Comparison of ENCODE assay signal across 21 cellular contexts in the genomic region with DNA sequence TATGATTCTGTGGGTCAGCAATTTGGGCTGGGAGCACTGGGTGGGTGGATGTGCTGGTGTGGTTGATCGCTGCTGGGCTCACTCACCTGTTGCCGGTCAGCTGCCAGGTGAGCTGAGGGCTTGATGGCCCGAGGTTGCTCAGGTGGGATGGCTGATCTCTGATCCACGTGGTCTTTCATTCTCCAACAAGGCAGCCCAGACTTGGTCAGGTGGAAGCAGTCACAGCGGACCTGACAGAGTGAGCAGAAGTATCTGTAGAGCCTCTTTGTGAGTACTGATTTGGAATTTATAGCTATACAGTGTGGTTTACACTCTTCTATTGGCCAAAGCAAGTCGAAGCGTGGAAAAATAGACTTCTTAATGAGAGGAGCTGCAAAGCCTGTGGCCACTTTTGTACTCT.
DNase-seq lines count a peak whose midpoint lies in the region; ATAC-seq and TF ChIP-seq lines count a peak whose summit lies in the region.
"Had no signal": no experiment of that assay in that cellular context is flagged by ENCODE, and none has a peak within 500 bp of the region (broad histone marks: within the 10 kb centered on the region; RNA-seq: fewer than 3 reads in every experiment).

No MANE protein-coding gene starts in this region.

- H4K5ac ChIP-seq in H9 (ENCODE audit: insufficient read length, low read depth, low read length): no peak overlapping the region

- no peak overlapping the region for H3K9ac ChIP-seq in H9 (ENCODE audit: extremely low read depth, insufficient read length, low read length)
- H3K9ac ChIP-seq in mammary epithelial cell (ENCODE audit: insufficient read depth, low read length): no peak overlapping the region
- H3K9ac ChIP-seq: BLaER1 treated with 17β-estradiol and CSF1 and Interleukin-3, amounts not matched to agents 10 nM and 100 nM had no signal

- no TSS peak for BruUV-seq in mammary epithelial cell (replicated peaks; lab: Mats Ljungman, UMichigan)

- no peak overlapping the region for H3K18ac ChIP-seq in H9 (ENCODE audit: insufficient read length, low read depth, low read length)

- H3K9me3 Mint-ChIP-seq in H9 (peaks cover 0 to 2% of the 10 kb centered on the region in 2 experiments; a peak in 1 of 5 replicates), neural crest cell (no peaks in the 10 kb centered on the region), natural killer cell (no peaks in the 10 kb centered on the region)
- H3K9me3 Mint-ChIP-seq: CD4-positive, alpha-beta T cell; CD8-positive, alpha-beta memory T cell had no signal

- no peak overlapping the region for H2AK5ac ChIP-seq in H9 (ENCODE audit: insufficient read length, low read length)

- H3K56ac ChIP-seq in H9 (ENCODE audit: insufficient read length, low read depth, low read length): no peak overlapping the region

- no peak overlapping the region for H2BK5ac ChIP-seq in H9 (ENCODE audit: insufficient read length, low read length)

- CTCF ChIA-PET in mammary epithelial cell (lab: Charles Lee; ENCODE audit: low non-redundant PET): interaction anchor here (0.5 kb wide), 2 partner anchors 9 to 122 kb away, joined by 3 read pairs; no protein-coding TSS in a partner anchor

- H3K36me3 ChIP-seq in esophagus (ENCODE audit: control insufficient read depth in 2 of 2, insufficient read depth in 2 of 2, low read length in 1 of 2) (no peaks in the 10 kb centered on the region), mammary epithelial cell (ENCODE audit: insufficient read depth, low read length) (no peaks in the 10 kb centered on the region), Peyer's patch (no peaks in the 10 kb centered on the region)
- H3K36me3 ChIP-seq: BE2C; BLaER1 treated with 17β-estradiol and CSF1 and Interleukin-3, amounts not matched to agents 10 nM and 100 nM had no signal

- no peak overlapping the region for H3K23ac ChIP-seq in H9 (ENCODE audit: insufficient read length, low read depth, low read length)

- in situ Hi-C loops in mammary epithelial cell (cut with MboI; ENCODE audit: low sequenced_read_pairs in 2 of 2): loop anchor here (5.0 to 10.0 kb wide), 4 partner anchors 119 to 478 kb away; no protein-coding TSS in a partner anchor

- DNase-seq in H9: no peak
- DNase-seq in RPMI8226: peak; percentile 29
- DNase-seq in neural crest cell (ENCODE audit: low read depth, low spot score): no peak
- DNase-seq in natural killer cell: no peak
- DNase-seq in mammary epithelial cell: no peak
- DNase-seq in Peyer's patch: no peak
- DNase-seq: 8988T; ACHN; AML-193; BE2C; CD4-positive, alpha-beta T cell; CD8-positive, alpha-beta memory T cell; DMS 273 treated with DMSO at 0.1 percent for 48 hours; DMS79; GF-D8; GOT3; HCEC 1CT had no signal

- H3K27ac ChIP-seq in H9 (ENCODE audit: insufficient read length, low read depth, low read length): no peak overlapping the region
- H3K27ac ChIP-seq in esophagus (ENCODE audit: low read depth in 2 of 2, low read length in 1 of 2): peak overlapping the region; percentile 45 to 68
- H3K27ac ChIP-seq in mammary epithelial cell (ENCODE audit: insufficient read depth, low read depth, low read length): no peak overlapping the region
- no peak overlapping the region for H3K27ac ChIP-seq in Peyer's patch
- H3K27ac ChIP-seq: A549; BLaER1 treated with 17β-estradiol and CSF1 and Interleukin-3, amounts not matched to agents 10 nM and 100 nM had no signal

- H3K27ac Mint-ChIP-seq in H9: peak overlapping the region in 2 of 3 experiments; percentile 21 to 46; a peak in 2 of 7 replicates
- H3K27ac Mint-ChIP-seq in neural crest cell (ENCODE audit: unreplicated experiment): peak overlapping the region; percentile 70
- H3K27ac Mint-ChIP-seq in natural killer cell: no peak overlapping the region
- H3K27ac Mint-ChIP-seq: CD4-positive, alpha-beta T cell; CD8-positive, alpha-beta memory T cell had no signal

- TF ChIP-seq POLR2A in Peyer's patch (IDR thresholded peaks at IDR 0.05): no peak

- no peak overlapping the region for H4K91ac ChIP-seq in H9 (ENCODE audit: insufficient read length, low read depth, low read length)

- H3K79me2 ChIP-seq in H9 (ENCODE audit: insufficient read depth, low read length) (no peaks in the 10 kb centered on the region), mammary epithelial cell (ENCODE audit: insufficient read depth, low read length) (no peaks in the 10 kb centered on the region)

- H3K27me3 Mint-ChIP-seq in H9 (ENCODE audit: low read depth): no peaks in the 10 kb centered on the region
- no peaks in the 10 kb centered on the region for H3K27me3 Mint-ChIP-seq in neural crest cell (ENCODE audit: low read depth)
- peaks cover 6 to 37% of the 10 kb centered on the region in 2 donors for H3K27me3 Mint-ChIP-seq in natural killer cell (ENCODE audit: low read depth in 2 of 2)

- H3K27me3 ChIP-seq in H9 (ENCODE audit: insufficient read depth, low read length) (no peaks in the 10 kb centered on the region), esophagus (ENCODE audit: control insufficient read depth in 1 of 2, insufficient read depth in 2 of 2, low read length in 2 of 2) (no peaks in the 10 kb centered on the region), mammary epithelial cell (ENCODE audit: insufficient read depth, low read length) (no peaks in the 10 kb centered on the region), Peyer's patch (no peaks in the 10 kb centered on the region)
- H3K27me3 ChIP-seq: BE2C; BLaER1 treated with 17β-estradiol and CSF1 and Interleukin-3, amounts not matched to agents 10 nM and 100 nM had no signal

- no peak for ATAC-seq in natural killer cell
- ATAC-seq: A549 had no signal

- H3K4ac ChIP-seq in H9 (ENCODE audit: low read depth, low read length): no peak overlapping the region

- H4K8ac ChIP-seq in H9 (replicated peaks; ENCODE audit: insufficient read length, low read depth, low read length): no peak overlapping the region

- WGBS in H9 (ENCODE audit: extremely low coverage, insufficient read length, low lambda C conversion rate): no CpG with 5 or more reads among the region's 7 CpGs
- WGBS in esophagus, 2 donors: 56 to 64% methylated on average over 7 of the region's 7 CpGs
- WGBS in mammary epithelial cell (ENCODE audit: low coverage, missing lambda C conversion rate): 31% methylated on average over 7 of the region's 7 CpGs

- no peaks in the 10 kb centered on the region for H3K23me2 ChIP-seq in H9 (ENCODE audit: insufficient read length, low read depth, low read length, poor library complexity, severe bottlenecking)

- no peak overlapping the region for H2AFZ ChIP-seq in H9 (ENCODE audit: low read length)
- no peak overlapping the region for H2AFZ ChIP-seq in mammary epithelial cell (ENCODE audit: low read depth, low read length)

- H3K4me1 Mint-ChIP-seq in H9 (no peaks in the 10 kb centered on the region), neural crest cell (no peaks in the 10 kb centered on the region), natural killer cell (no peaks in the 10 kb centered on the region)
- H3K4me1 Mint-ChIP-seq: CD14-positive monocyte; CD8-positive, alpha-beta memory T cell had no signal

- H3K4me3 ChIP-seq in esophagus (ENCODE audit: low read depth in 1 of 2, low read length in 2 of 2) (no peak overlapping the region), mammary epithelial cell (replicated peaks in 1 of 3; ENCODE audit: insufficient read depth in 1 of 3, low read depth in 2 of 3, low read length in 3 of 3) (no peak overlapping the region), Peyer's patch (no peak overlapping the region)
- H3K4me3 ChIP-seq: A549; BLaER1 treated with 17β-estradiol and CSF1 and Interleukin-3, amounts not matched to agents 10 nM and 100 nM had no signal

- intact Hi-C loops in natural killer cell (cut with micrococcal nuclease) (loop anchor here (5.0 kb wide), 1 partner anchor 309 kb away; no protein-coding TSS in a partner anchor), mammary epithelial cell (cut with micrococcal nuclease) (loop anchor here (5.0 kb wide), 1 partner anchor 174 kb away; no protein-coding TSS in a partner anchor)

- no peak overlapping the region for H3T11ph ChIP-seq in H9 (ENCODE audit: low read length)

- H3K79me1 ChIP-seq in H9 (ENCODE audit: insufficient read depth, low read depth, low read length, poor library complexity, severe bottlenecking): no peaks in the 10 kb centered on the region

- H3K9me3 ChIP-seq in H9 (ENCODE audit: control insufficient read depth, low read depth, low read length): no peaks in the 10 kb centered on the region
- H3K9me3 ChIP-seq in esophagus (ENCODE audit: control insufficient read depth in 2 of 2, insufficient read depth in 1 of 2, low read depth in 1 of 2, low read length in 1 of 2): no peaks in the 10 kb centered on the region
- H3K9me3 ChIP-seq in mammary epithelial cell (replicated peaks; ENCODE audit: insufficient read depth, low read length): no peaks in the 10 kb centered on the region
- H3K9me3 ChIP-seq in Peyer's patch: no peaks in the 10 kb centered on the region
- H3K9me3 ChIP-seq: A549; BE2C; BLaER1 treated with 17β-estradiol and CSF1 and Interleukin-3, amounts not matched to agents 10 nM and 100 nM had no signal

- H4K20me1 ChIP-seq in H9 (ENCODE audit: control insufficient read depth, insufficient read depth, insufficient read length): no peaks in the 10 kb centered on the region
- H4K20me1 ChIP-seq in mammary epithelial cell (ENCODE audit: insufficient read depth, low read length): no peaks in the 10 kb centered on the region
- H4K20me1 ChIP-seq: BLaER1 treated with 17β-estradiol and CSF1 and Interleukin-3, amounts not matched to agents 10 nM and 100 nM had no signal

- H3K4me2 ChIP-seq in H9 (ENCODE audit: insufficient read depth, insufficient read length, low read length): no peak overlapping the region
- H3K4me2 ChIP-seq in mammary epithelial cell (ENCODE audit: insufficient read depth, low read depth, low read length): no peak overlapping the region
- H3K4me2 ChIP-seq: A549; BLaER1 treated with 17β-estradiol and CSF1 and Interleukin-3, amounts not matched to agents 10 nM and 100 nM had no signal

- dilution Hi-C loops in mammary epithelial cell (cut with HindIII; ENCODE audit: low sequenced_read_pairs): no loop called here

- TF ChIP-seq CTCF in H9 (conservative IDR thresholded peaks at IDR 0.05): no peak
- no peak for TF ChIP-seq CTCF in neural crest cell (conservative IDR thresholded peaks at IDR 0.05)
- no peak for TF ChIP-seq CTCF in natural killer cell (IDR thresholded peaks at IDR 0.05)
- no peak for TF ChIP-seq CTCF in mammary epithelial cell (conservative IDR thresholded peaks at IDR 0.05 in 1 of 2, IDR thresholded peaks at IDR 0.05 in 1 of 2; ENCODE audit: extremely low read depth in 1 of 2, insufficient read depth in 1 of 2, low read depth in 1 of 2, low read length in 2 of 2)
- TF ChIP-seq CTCF in Peyer's patch (IDR thresholded peaks at IDR 0.05): no peak

- H2BK120ac ChIP-seq in H9 (ENCODE audit: low read depth, low read length, poor library complexity, severe bottlenecking): no peak overlapping the region

- H3K4me1 ChIP-seq in H9 (ENCODE audit: insufficient read depth, low read length) (no peaks in the 10 kb centered on the region; the same call in 1 of the 2 replicates), esophagus (ENCODE audit: control insufficient read depth in 2 of 2, insufficient read depth in 2 of 2, low read length in 1 of 2) (peaks cover 0 to 4% of the 10 kb centered on the region in 2 donors), mammary epithelial cell (ENCODE audit: insufficient read depth, low read length) (peaks cover 6% of the 10 kb centered on the region), Peyer's patch (no peaks in the 10 kb centered on the region)
- H3K4me1 ChIP-seq: A549; BE2C; BLaER1 treated with 17β-estradiol and CSF1 and Interleukin-3, amounts not matched to agents 10 nM and 100 nM had no signal

- H2BK15ac ChIP-seq in H9 (ENCODE audit: low read depth, low read length): no peak overlapping the region

- H3K36me3 Mint-ChIP-seq in H9 (ENCODE audit: insufficient read depth in 1 of 3, low read depth in 3 of 3) (peaks cover 0 to 3% (median 2%) of the 10 kb centered on the region in 3 experiments; a peak in 1 of 7 replicates), neural crest cell (ENCODE audit: low read depth) (no peaks in the 10 kb centered on the region), natural killer cell (no peaks in the 10 kb centered on the region)
- H3K36me3 Mint-ChIP-seq: CD14-positive monocyte; CD8-positive, alpha-beta memory T cell had no signal

- no peak overlapping the region for H3K14ac ChIP-seq in H9 (ENCODE audit: insufficient read depth, low read length)

- H2BK20ac ChIP-seq in H9 (ENCODE audit: low read depth, low read length, poor library complexity, severe bottlenecking): no peak overlapping the region

- H2BK12ac ChIP-seq in H9 (ENCODE audit: insufficient read length, low read depth, low read length): no peak overlapping the region

- H3K4me3 Mint-ChIP-seq in H9 (no peak overlapping the region), neural crest cell (no peak overlapping the region), natural killer cell (no peak overlapping the region)
- H3K4me3 Mint-ChIP-seq: CD14-positive monocyte; CD4-positive, alpha-beta T cell; CD8-positive, alpha-beta memory T cell had no signal

Comparison
In these comparisons a context has a peak if more than half of its experiments do, and no peak if none do; other contexts are left out.
1. H3K27ac ChIP-seq: peak in esophagus (2 of 2); none in H9 (single experiment), mammary epithelial cell (single experiment) and Peyer's patch (0 of 4).
2. H3K27ac Mint-ChIP-seq: peak in H9 (2 of 3) and neural crest cell (single experiment); none in natural killer cell (0 of 2).